9 cellular contexts compared by ENCODE assay signal in genomic region chr1:101371259-101371658, GRCh38.
A peak's percentile ranks its signal among the peaks of the same experiment; 100 is the strongest.
DNase-seq lines count a peak whose midpoint lies in the region; ATAC-seq and TF ChIP-seq lines count a peak whose summit lies in the region.
"Had no signal": no experiment of that assay in that cellular context is flagged by ENCODE, and none has a peak within 500 bp of the region (broad histone marks: within the 10 kb centered on the region; RNA-seq: fewer than 3 reads in every experiment).

No MANE protein-coding gene starts in this region.

- peak overlapping the region in 1 of 2 donors; percentile 16 for H3K27ac Mint-ChIP-seq in T-cell
- no peak overlapping the region for H3K27ac Mint-ChIP-seq in endothelial cell (ENCODE audit: unreplicated experiment)
- H3K27ac Mint-ChIP-seq in Caco-2 (ENCODE audit: unreplicated experiment) = no peak overlapping the region

- CTCF ChIA-PET in T-cell (lab: Charles Lee) (no interaction called here), Caco-2 (lab: Charles Lee) (no interaction called here)

- H3K36me3 ChIP-seq in lung (ENCODE audit: control insufficient read depth in 2 of 2, insufficient read depth in 2 of 2, low read length in 2 of 2) (no peaks in the 10 kb centered on the region), Caco-2 (ENCODE audit: control insufficient read depth, insufficient read depth, low read length) (no peaks in the 10 kb centered on the region)

- H3K4me1 ChIP-seq in lung (ENCODE audit: control insufficient read depth in 2 of 2, insufficient read depth in 2 of 2, low read length in 2 of 2) (no peaks in the 10 kb centered on the region), Caco-2 (no peaks in the 10 kb centered on the region)
- H3K4me1 ChIP-seq: psoas muscle had no signal

- H3K36me3 Mint-ChIP-seq in T-cell (no peaks in the 10 kb centered on the region), endothelial cell (ENCODE audit: low read depth, unreplicated experiment) (no peaks in the 10 kb centered on the region), Caco-2 (ENCODE audit: insufficient read depth, unreplicated experiment) (no peaks in the 10 kb centered on the region)

- DNase-seq in activated CD4-positive, alpha-beta T cell treated with anti-CD3 and anti-CD28 coated beads for 4 hours = peak; percentile 1 to 9
- no peak for DNase-seq in activated CD4-positive, alpha-beta T cell treated with anti-CD3 and anti-CD28 coated beads, Interleukin-2, amount 50 U/mL, for 48 hours
- DNase-seq in T-cell (no peak), lung (ENCODE audit: low spot score) (no peak), COLO668 (lab: John Stamatoyannopoulos, UW; ENCODE audit: unreplicated experiment) (no peak), endothelial cell (ENCODE audit: low spot score) (no peak), Caco-2 (no peak)
- DNase-seq: psoas muscle had no signal

- TF ChIP-seq CTCF in lung (IDR thresholded peaks at IDR 0.05; ENCODE audit: control extremely low read depth, extremely low read depth) = no peak
- TF ChIP-seq CTCF in endothelial cell (IDR thresholded peaks at IDR 0.05; ENCODE audit: unreplicated experiment) = no peak
- TF ChIP-seq CTCF in Caco-2 (IDR thresholded peaks at IDR 0.05; ENCODE audit: insufficient read depth in 1 of 2, low read depth in 1 of 2, low read length in 1 of 2, severe bottlenecking in 1 of 2, unreplicated experiment in 1 of 2) = no peak

- intact Hi-C loops in Caco-2 (cut with micrococcal nuclease; ENCODE audit: unreplicated experiment) = no loop called here

- H3K27me3 Mint-ChIP-seq in T-cell (no peaks in the 10 kb centered on the region), endothelial cell (ENCODE audit: unreplicated experiment) (no peaks in the 10 kb centered on the region), Caco-2 (ENCODE audit: insufficient read depth, unreplicated experiment) (no peaks in the 10 kb centered on the region)

- H3K4me3 ChIP-seq in lung (no peak overlapping the region), Caco-2 (ENCODE audit: low read depth, low read length) (no peak overlapping the region)
- H3K4me3 ChIP-seq: psoas muscle had no signal

- no peaks in the 10 kb centered on the region for H3K9me3 ChIP-seq in lung (ENCODE audit: control insufficient read depth in 2 of 2, insufficient read depth in 1 of 2, low read length in 1 of 2)
- H3K9me3 ChIP-seq in Caco-2 = no peaks in the 10 kb centered on the region
- H3K9me3 ChIP-seq: psoas muscle had no signal

- no TSS peak for BruUV-seq in Caco-2 (replicated peaks; lab: Mats Ljungman, UMichigan)

- POLR2A ChIA-PET in T-cell (lab: Charles Lee) (no interaction called here), Caco-2 (lab: Charles Lee) (no interaction called here)

- peak; percentile 97 for ATAC-seq in HG02852 (IDR thresholded peaks at IDR 0.05; ENCODE audit: unreplicated experiment)
- peak in 3 of 4 experiments; percentile 29 to 87 (median 47) for ATAC-seq in T-cell (replicated peaks in 1 of 4)
- ATAC-seq in lung (ENCODE audit: insufficient read depth, low FRiP score) = peak; percentile 19

- H3K4me3 Mint-ChIP-seq in T-cell (no peak overlapping the region), endothelial cell (ENCODE audit: unreplicated experiment) (no peak overlapping the region), Caco-2 (ENCODE audit: unreplicated experiment) (no peak overlapping the region)

- no peak overlapping the region for H3K27ac ChIP-seq in lung (ENCODE audit: low read depth in 1 of 2, low read length in 1 of 2)
- H3K27ac ChIP-seq: psoas muscle had no signal

- H3K9me3 Mint-ChIP-seq in T-cell (peaks cover 0 to 5% (median 5%) of the 10 kb centered on the region in 3 donors), endothelial cell (ENCODE audit: unreplicated experiment) (no peaks in the 10 kb centered on the region), Caco-2 (ENCODE audit: unreplicated experiment) (no peaks in the 10 kb centered on the region)

- H3K4me1 Mint-ChIP-seq in T-cell = peaks cover 0 to 11% (median 10%) of the 10 kb centered on the region in 3 donors
- H3K4me1 Mint-ChIP-seq in endothelial cell (ENCODE audit: unreplicated experiment) = peaks cover 4% of the 10 kb centered on the region
- H3K4me1 Mint-ChIP-seq in Caco-2 (ENCODE audit: low read depth, unreplicated experiment) = no peaks in the 10 kb centered on the region

- H3K27me3 ChIP-seq in lung (ENCODE audit: control insufficient read depth, insufficient read depth) (no peaks in the 10 kb centered on the region), Caco-2 (replicated peaks; ENCODE audit: control insufficient read depth, insufficient read depth, low read length) (no peaks in the 10 kb centered on the region)

Comparison
In these comparisons a context has a peak if more than half of its experiments do, and no peak if none do; other contexts are left out.
1. DNase-seq: peak in activated CD4-positive, alpha-beta T cell treated with anti-CD3 and anti-CD28 coated beads for 4 hours (2 of 2); none in activated CD4-positive, alpha-beta T cell treated with anti-CD3 and anti-CD28 coated beads, Interleukin-2, amount 50 U/mL, for 48 hours (0 of 2), T-cell (0 of 34), lung (single experiment), COLO668 (single experiment), endothelial cell (single experiment) and Caco-2 (0 of 2).
2. ATAC-seq: peak in every context shown above with its lines; median percentile 97 in HG02852; 47 in T-cell; 19 in lung.